ENCODE assay signal across 9 cellular contexts in genomic region chr10:85642421-85643170, GRCh38.
DNase-seq lines count a peak whose midpoint lies in the region; ATAC-seq, FAIRE-seq and TF ChIP-seq lines count a peak whose summit lies in the region.
"Had no signal": no experiment of that assay in that cellular context is flagged by ENCODE, and none has a peak within 500 bp of the region (broad histone marks: within the 10 kb centered on the region; RNA-seq: fewer than 3 reads in every experiment).

No MANE protein-coding gene starts in this region.

- no peak for FAIRE-seq in D721Med (lab: Jason Lieb, UNC)

- H3K4me3 ChIP-seq in skeletal muscle cell (ENCODE audit: low read depth, low read length) (no peak overlapping the region), OCI-LY7 (ENCODE audit: low read depth, low read length, poor library complexity, severe bottlenecking) (no peak overlapping the region)

- H2AFZ ChIP-seq in OCI-LY7 (ENCODE audit: low read length) = no peak overlapping the region

- POLR2A ChIA-PET in OCI-LY7 (lab: Charles Lee) = no interaction called here

- H3K27ac ChIP-seq in epithelial cell of prostate (peak overlapping the region; percentile 91), OCI-LY7 (ENCODE audit: low read depth, low read length, poor library complexity, severe bottlenecking) (no peak overlapping the region)

- H3K79me2 ChIP-seq in OCI-LY7 (ENCODE audit: insufficient read depth, low read depth, low read length) = no peaks in the 10 kb centered on the region

- TF ChIP-seq CTCF in OCI-LY7 (conservative IDR thresholded peaks at IDR 0.05; ENCODE audit: low read length) (no peak), D721Med (IDR thresholded peaks at IDR 0.05; ENCODE audit: insufficient read depth, missing control alignments) (no peak)

- ATAC-seq in GM19395 (IDR thresholded peaks at IDR 0.05; ENCODE audit: unreplicated experiment) = no peak

- no peaks in the 10 kb centered on the region for H3K9me2 ChIP-seq in OCI-LY7 (ENCODE audit: insufficient read depth, low read length)

- DNase-seq in GM04504 (ENCODE audit: low read depth) (peak; percentile 31), NCI-H460 (ENCODE audit: extremely low read depth, low read depth) (peak; percentile 64), epithelial cell of prostate (ENCODE audit: low read depth, low spot score) (peak; percentile 78), skeletal muscle cell (ENCODE audit: low read depth) (peak; percentile 86), OCI-LY7 (ENCODE audit: low spot score) (no peak), D721Med (ENCODE audit: insufficient read length, low spot score) (no peak), NCI-H1436 (lab: John Stamatoyannopoulos, UW) (no peak)
- DNase-seq: NCI-H2171 treated with DMSO at 0.1 percent for 48 hours had no signal

- H4K20me1 ChIP-seq in OCI-LY7 (ENCODE audit: insufficient read depth, low read length) = no peaks in the 10 kb centered on the region

- no TSS peak for BruUV-seq in OCI-LY7 (replicated peaks; lab: Mats Ljungman, UMichigan)

- no peaks in the 10 kb centered on the region for H3K4me1 ChIP-seq in OCI-LY7 (ENCODE audit: insufficient read depth, low read length, poor library complexity, severe bottlenecking)

- CTCF ChIA-PET in OCI-LY7 (lab: Charles Lee; ENCODE audit: unreplicated experiment) = no interaction called here

- H3K9me3 ChIP-seq in OCI-LY7 (ENCODE audit: low read length) = no peaks in the 10 kb centered on the region

- no peaks in the 10 kb centered on the region for H3K36me3 ChIP-seq in OCI-LY7 (ENCODE audit: insufficient read depth, low read length)

- H3K4me2 ChIP-seq in OCI-LY7 (ENCODE audit: low read length) = no peak overlapping the region

- intact Hi-C loops in OCI-LY7 (cut with micrococcal nuclease; ENCODE audit: unreplicated experiment) = no loop called here

Comparison
In these comparisons a context has a peak if more than half of its experiments do, and no peak if none do; other contexts are left out.
1. DNase-seq: peak in GM04504 (single experiment), NCI-H460 (single experiment), epithelial cell of prostate (single experiment) and skeletal muscle cell (single experiment); none in OCI-LY7 (single experiment), D721Med (single experiment) and NCI-H1436 (single experiment).